9 cellular contexts compared by ENCODE assay signal in genomic region chr5:643351-643801, GRCh38. TPM values are rescaled to one million over a fixed set of nuclear protein-coding genes. Genes with fewer than 3 reads are reported as not detected.
DNase-seq lines count a peak whose midpoint lies in the region; ATAC-seq lines count a peak whose summit lies in the region.
"Had no signal": no experiment of that assay in that cellular context is flagged by ENCODE, and none has a peak within 500 bp of the region (broad histone marks: within the 10 kb centered on the region; RNA-seq: fewer than 3 reads in every experiment).

No MANE protein-coding gene starts in this region.

- H3K27me3 Mint-ChIP-seq in activated naive CD8-positive, alpha-beta T cell treated with anti-CD3 and anti-CD28 coated beads for 36 hours = no peaks in the 10 kb centered on the region

- peaks cover 6% of the 10 kb centered on the region for H3K36me3 Mint-ChIP-seq in activated naive CD8-positive, alpha-beta T cell treated with anti-CD3 and anti-CD28 coated beads for 36 hours

- no peaks in the 10 kb centered on the region for H3K4me1 Mint-ChIP-seq in activated naive CD8-positive, alpha-beta T cell treated with anti-CD3 and anti-CD28 coated beads for 36 hours

- peak; percentile 35 for ATAC-seq in GM18907 (IDR thresholded peaks at IDR 0.05; ENCODE audit: unreplicated experiment)
- peak; percentile 29 for ATAC-seq in HG02870 (IDR thresholded peaks at IDR 0.05; ENCODE audit: unreplicated experiment)
- no peak for ATAC-seq in HG02610 (IDR thresholded peaks at IDR 0.05; ENCODE audit: unreplicated experiment)

- no peaks in the 10 kb centered on the region for H3K9me3 Mint-ChIP-seq in activated naive CD8-positive, alpha-beta T cell treated with anti-CD3 and anti-CD28 coated beads for 36 hours

- no peak overlapping the region for H3K27ac Mint-ChIP-seq in activated naive CD8-positive, alpha-beta T cell treated with anti-CD3 and anti-CD28 coated beads for 36 hours

- H3K4me3 Mint-ChIP-seq in activated naive CD8-positive, alpha-beta T cell treated with anti-CD3 and anti-CD28 coated beads for 36 hours = no peak overlapping the region

- DNase-seq in COLO668 (lab: John Stamatoyannopoulos, UW; ENCODE audit: unreplicated experiment) (peak; percentile 39), NCI-H2171 treated with DMSO at 0.1 percent for 48 hours (lab: John Stamatoyannopoulos, UW) (peak; percentile 98), SW 1271 (lab: John Stamatoyannopoulos, UW) (no peak), SK-N-DZ (ENCODE audit: low spot score) (no peak)
- DNase-seq in activated naive CD8-positive, alpha-beta T cell treated with anti-CD3 and anti-CD28 coated beads for 36 hours = no peak
- DNase-seq: colonic mucosa had no signal

RNA-seq across cellular contexts. Expression of gene CEP72, which starts 31.2 kb away (rescaled TPM):
- polyA plus RNA-seq in SK-N-DZ (2014; cell fraction: cytosol; rRNA removed) = 15.1 and 16.1 TPM in 2 replicates
- polyA plus RNA-seq in SK-N-DZ (2014; cell fraction: nucleus; rRNA removed) = 18.2 and 23.8 TPM in 2 replicates
- 10 to 100 TPM; 21.9 to 23.8 TPM for total RNA-seq in activated naive CD8-positive, alpha-beta T cell treated with anti-CD3 and anti-CD28 coated beads for 36 hours

RNA-seq across cellular contexts. Expression of gene TPPP, which starts 49.8 kb away (rescaled TPM):
- 4.3 and 5.3 TPM in 2 replicates for polyA plus RNA-seq in SK-N-DZ (2014; cell fraction: cytosol; rRNA removed)
- polyA plus RNA-seq in SK-N-DZ (2014; cell fraction: nucleus; rRNA removed) = 3.0 and 5.6 TPM in 2 replicates
- total RNA-seq in activated naive CD8-positive, alpha-beta T cell treated with anti-CD3 and anti-CD28 coated beads for 36 hours = under 1 TPM in 1 of 2 experiments, not detected in 1; 0.08 TPM

Comparison
In these comparisons a context has a peak if more than half of its experiments do, and no peak if none do; other contexts are left out.
1. DNase-seq: peak in COLO668 (single experiment) and NCI-H2171 treated with DMSO at 0.1 percent for 48 hours (single experiment); none in SW 1271 (0 of 2), SK-N-DZ (single experiment) and activated naive CD8-positive, alpha-beta T cell treated with anti-CD3 and anti-CD28 coated beads for 36 hours (single experiment).